1 cellular context compared by ENCODE assay signal in genomic region chr7:130867039-130867438, GRCh38.
TF ChIP-seq lines count a peak whose summit lies in the region.

No MANE protein-coding gene starts in this region.

TF ChIP-seq in HCT116, 20 proteins besides CTCF, POLR2A, EP300 and RAD21:
- TF ChIP-seq POLR2AphosphoS5 (IDR thresholded peaks at IDR 0.05; ENCODE audit: low read depth, low read length), result peak; percentile 37; the same call in 1 of the 2 replicates
- no peak for TF ChIP-seq EZH2 (IDR thresholded peaks at IDR 0.05)
TF ChIP-seq in HCT116: peak in this region for 1.
